16 cellular contexts compared by ENCODE assay signal in genomic region chr17:1019451-1019850, GRCh38. TPM values are rescaled to one million over a fixed set of nuclear protein-coding genes. Genes with fewer than 3 reads are reported as not detected.
A peak's percentile ranks its signal among the peaks of the same experiment; 100 is the strongest.
DNase-seq lines count a peak whose midpoint lies in the region; ATAC-seq, FAIRE-seq and TF ChIP-seq lines count a peak whose summit lies in the region.
"Had no signal": no experiment of that assay in that cellular context is flagged by ENCODE, and none has a peak within 500 bp of the region (broad histone marks: within the 10 kb centered on the region; RNA-seq: fewer than 3 reads in every experiment).

No MANE protein-coding gene starts in this region.

- no peak for TF ChIP-seq RAD21 in HepG2 (CRISPR knock-in tag; IDR thresholded peaks at IDR 0.05)

- TF ChIP-seq POLR2A in HepG2 (IDR thresholded peaks at IDR 0.05; ENCODE audit: insufficient read depth in 1 of 2, low read depth in 2 of 2, low read length in 2 of 2) = no peak

- H3K27ac Mint-ChIP-seq in CD4-positive, alpha-beta memory T cell = no peak overlapping the region
- H3K27ac Mint-ChIP-seq: activated CD8-positive, alpha-beta memory T cell treated with anti-CD3 and anti-CD28 coated beads, Interleukin-2, amount 10 ng/mL, durations not matched to agents 7 days and 5 days; activated naive CD8-positive, alpha-beta T cell treated with anti-CD3 and anti-CD28 coated beads for 36 hours had no signal

- H3K9ac ChIP-seq in endocrine pancreas (ENCODE audit: control insufficient read depth, insufficient read depth, low read length) = peak overlapping the region; percentile 62
- no peak overlapping the region for H3K9ac ChIP-seq in HepG2 (ENCODE audit: insufficient read depth, low read depth, low read length)

- BruUV-seq in HepG2 (replicated peaks; lab: Mats Ljungman, UMichigan) = no TSS peak

- WGBS in lung, 2 donors = 60 to 70% methylated on average over 10 of the region's 10 CpGs
- 34 to 48% (median 44%) methylated on average over 10 of the region's 10 CpGs for WGBS in small intestine, 3 donors
- WGBS in HepG2 (ENCODE audit: low lambda C conversion rate) = 78% methylated on average over 6 of the region's 10 CpGs

- H3K36me3 Mint-ChIP-seq in CD4-positive, alpha-beta memory T cell = peaks cover 7 to 13% of the 10 kb centered on the region in 2 donors
- H3K36me3 Mint-ChIP-seq: activated CD8-positive, alpha-beta memory T cell treated with anti-CD3 and anti-CD28 coated beads, Interleukin-2, amount 10 ng/mL, durations not matched to agents 7 days and 5 days; activated naive CD8-positive, alpha-beta T cell treated with anti-CD3 and anti-CD28 coated beads for 36 hours had no signal

- H3K4me3 Mint-ChIP-seq in CD4-positive, alpha-beta memory T cell = no peak overlapping the region
- H3K4me3 Mint-ChIP-seq: activated CD8-positive, alpha-beta memory T cell treated with anti-CD3 and anti-CD28 coated beads, Interleukin-2, amount 10 ng/mL, durations not matched to agents 7 days and 5 days; activated naive CD8-positive, alpha-beta T cell treated with anti-CD3 and anti-CD28 coated beads for 36 hours; CD4-positive, CD25-positive, alpha-beta regulatory T cell had no signal

- no peaks in the 10 kb centered on the region for H3K9me3 Mint-ChIP-seq in CD4-positive, alpha-beta memory T cell
- H3K9me3 Mint-ChIP-seq: activated naive CD8-positive, alpha-beta T cell treated with anti-CD3 and anti-CD28 coated beads for 36 hours; CD4-positive, CD25-positive, alpha-beta regulatory T cell had no signal

- no peaks in the 10 kb centered on the region for H3K36me3 ChIP-seq in endocrine pancreas (ENCODE audit: control insufficient read depth, insufficient read depth, low read length)
- peaks cover 0 to 25% of the 10 kb centered on the region in 2 donors for H3K36me3 ChIP-seq in lung (ENCODE audit: control insufficient read depth in 2 of 2, insufficient read depth in 2 of 2, low read length in 2 of 2)
- peaks cover 3% of the 10 kb centered on the region in 2 donors for H3K36me3 ChIP-seq in small intestine (ENCODE audit: control insufficient read depth in 2 of 2, insufficient read depth in 2 of 2, low read length in 2 of 2)
- no peaks in the 10 kb centered on the region for H3K36me3 ChIP-seq in HepG2 (replicated peaks in 1 of 2; ENCODE audit: control insufficient read depth in 1 of 2, insufficient read depth in 2 of 2, low read length in 2 of 2)
- H3K36me3 ChIP-seq in CD4-positive, alpha-beta memory T cell (ENCODE audit: insufficient read depth, low read length) = no peaks in the 10 kb centered on the region
- H3K36me3 ChIP-seq: ovary had no signal

- H3K4me2 ChIP-seq in HepG2 (ENCODE audit: low read depth, low read length) = no peak overlapping the region

- no peak overlapping the region for H2AFZ ChIP-seq in HepG2 (ENCODE audit: low read length)

- H3K27ac ChIP-seq in angular gyrus (ENCODE audit: low read depth, low read length) = peak overlapping the region; percentile 81
- H3K27ac ChIP-seq in lung (ENCODE audit: low read depth in 1 of 2, low read length in 1 of 2) = peak overlapping the region; percentile 4 to 88
- peak overlapping the region in 1 of 2 donors; percentile 60 for H3K27ac ChIP-seq in small intestine (ENCODE audit: low read depth in 1 of 2, low read length in 1 of 2)
- H3K27ac ChIP-seq in HepG2 (ENCODE audit: extremely low read length, insufficient read depth, low read length) = no peak overlapping the region
- H3K27ac ChIP-seq in CD4-positive, alpha-beta memory T cell (ENCODE audit: low read depth, low read length) = no peak overlapping the region
- H3K27ac ChIP-seq: VCaP had no signal

- no peaks in the 10 kb centered on the region for H3K79me2 ChIP-seq in HepG2 (ENCODE audit: insufficient read depth, low read length)

- no peak for TF ChIP-seq CTCF in lung (IDR thresholded peaks at IDR 0.05; ENCODE audit: control extremely low read depth, extremely low read depth)
- no peak for TF ChIP-seq CTCF in HepG2 (CRISPR knock-in tag; IDR thresholded peaks at IDR 0.05)

- CTCF ChIA-PET in HepG2 (lab: Yijun Ruan, JAX; ENCODE audit: low intra/inter-chr PET ratio, low total read pairs) = no interaction called here
- CTCF ChIA-PET in CD4-positive, alpha-beta memory T cell (lab: Charles Lee; ENCODE audit: partially characterized antibody) = no interaction called here

- DNase-seq in lung (ENCODE audit: low spot score) = no peak
- DNase-seq in small intestine = peak; percentile 44
- no peak for DNase-seq in HepG2 (ENCODE audit: low spot score)
- no peak for DNase-seq in CD4-positive, alpha-beta memory T cell
- DNase-seq: activated CD8-positive, alpha-beta memory T cell treated with anti-CD3 and anti-CD28 coated beads, Interleukin-2, amount 10 ng/mL, durations not matched to agents 7 days and 5 days; activated naive CD8-positive, alpha-beta T cell treated with anti-CD3 and anti-CD28 coated beads for 36 hours; CD4-positive, CD25-positive, alpha-beta regulatory T cell; NCI-H187; NCI-H526 treated with DMSO at 0.1 percent for 48 hours; ovary; stimulated activated CD4-positive, alpha-beta T cell treated with anti-CD3 and anti-CD28 coated beads, Interleukin-15, amount 100 ng/mL, for 24 hours had no signal

- FAIRE-seq in small intestine (lab: Jason Lieb, UNC) (no peak), HepG2 (lab: Jason Lieb, UNC) (no peak)

- H3K4me1 ChIP-seq in endocrine pancreas (ENCODE audit: control insufficient read depth, insufficient read depth, low read length) = no peaks in the 10 kb centered on the region
- peaks cover 0 to 9% of the 10 kb centered on the region in 2 donors for H3K4me1 ChIP-seq in lung (ENCODE audit: control insufficient read depth in 2 of 2, insufficient read depth in 2 of 2, low read length in 2 of 2)
- H3K4me1 ChIP-seq in small intestine (ENCODE audit: control insufficient read depth in 2 of 2, insufficient read depth in 1 of 2, low read depth in 1 of 2, low read length in 1 of 2) = no peaks in the 10 kb centered on the region
- H3K4me1 ChIP-seq in HepG2 (ENCODE audit: insufficient read depth, low read length) = peaks cover 7% of the 10 kb centered on the region
- H3K4me1 ChIP-seq in CD4-positive, alpha-beta memory T cell (ENCODE audit: insufficient read depth, low read length) = no peaks in the 10 kb centered on the region

- no peaks in the 10 kb centered on the region for H3K27me3 ChIP-seq in endocrine pancreas (ENCODE audit: control insufficient read depth, insufficient read depth, low read length)
- no peaks in the 10 kb centered on the region for H3K27me3 ChIP-seq in lung (ENCODE audit: control insufficient read depth, insufficient read depth)
- no peaks in the 10 kb centered on the region for H3K27me3 ChIP-seq in small intestine (ENCODE audit: control insufficient read depth in 2 of 2, insufficient read depth in 2 of 2, low read length in 2 of 2)
- H3K27me3 ChIP-seq in HepG2 (ENCODE audit: control insufficient read depth in 1 of 2, insufficient read depth in 2 of 2, low read length in 2 of 2) = no peaks in the 10 kb centered on the region
- H3K27me3 ChIP-seq in CD4-positive, alpha-beta memory T cell (ENCODE audit: insufficient read depth, low read length) = no peaks in the 10 kb centered on the region
- H3K27me3 ChIP-seq: ovary had no signal

- ATAC-seq in lung (ENCODE audit: insufficient read depth, low FRiP score) = no peak
- ATAC-seq in SK-N-SH treated with all-trans-retinoic acid at 6 μM for 48 hours = no peak
- ATAC-seq in HepG2 = no peak
- ATAC-seq in GM21367 (IDR thresholded peaks at IDR 0.05; ENCODE audit: unreplicated experiment) = no peak
- ATAC-seq: activated CD8-positive, alpha-beta memory T cell treated with anti-CD3 and anti-CD28 coated beads, Interleukin-2, amount 10 ng/mL, durations not matched to agents 7 days and 5 days had no signal

- intact Hi-C loops in HepG2 (cut with micrococcal nuclease; ENCODE audit: unreplicated experiment) = no loop called here
- intact Hi-C loops in CD4-positive, alpha-beta memory T cell (cut with micrococcal nuclease) = no loop called here

- no peaks in the 10 kb centered on the region for H4K20me1 ChIP-seq in HepG2 (ENCODE audit: insufficient read depth, low read length)

- H3K4me1 Mint-ChIP-seq in CD4-positive, alpha-beta memory T cell = peaks cover 0 to 4% (median 4%) of the 10 kb centered on the region in 4 donors
- H3K4me1 Mint-ChIP-seq: activated CD8-positive, alpha-beta memory T cell treated with anti-CD3 and anti-CD28 coated beads, Interleukin-2, amount 10 ng/mL, durations not matched to agents 7 days and 5 days; activated naive CD8-positive, alpha-beta T cell treated with anti-CD3 and anti-CD28 coated beads for 36 hours; CD4-positive, CD25-positive, alpha-beta regulatory T cell had no signal

- POLR2A ChIA-PET in HepG2 (lab: Yijun Ruan, JAX) = no interaction called here
- POLR2A ChIA-PET in CD4-positive, alpha-beta memory T cell (lab: Charles Lee; ENCODE audit: partially characterized antibody) = no interaction called here

- H3K27me3 Mint-ChIP-seq in CD4-positive, alpha-beta memory T cell = no peaks in the 10 kb centered on the region
- H3K27me3 Mint-ChIP-seq: activated CD8-positive, alpha-beta memory T cell treated with anti-CD3 and anti-CD28 coated beads, Interleukin-2, amount 10 ng/mL, durations not matched to agents 7 days and 5 days; activated naive CD8-positive, alpha-beta T cell treated with anti-CD3 and anti-CD28 coated beads for 36 hours; CD4-positive, CD25-positive, alpha-beta regulatory T cell had no signal

- no peaks in the 10 kb centered on the region for H3K9me3 ChIP-seq in endocrine pancreas (ENCODE audit: control insufficient read depth, low read length)
- H3K9me3 ChIP-seq in lung (ENCODE audit: control insufficient read depth in 2 of 2, insufficient read depth in 1 of 2, low read length in 1 of 2) = peaks cover 0 to 2% of the 10 kb centered on the region in 2 donors
- no peaks in the 10 kb centered on the region for H3K9me3 ChIP-seq in small intestine (ENCODE audit: control insufficient read depth, low read depth)
- H3K9me3 ChIP-seq in HepG2 (ENCODE audit: low read length) = no peaks in the 10 kb centered on the region
- H3K9me3 ChIP-seq in CD4-positive, alpha-beta memory T cell (ENCODE audit: control insufficient read depth in 1 of 2, low read length in 2 of 2) = no peaks in the 10 kb centered on the region
- H3K9me3 ChIP-seq: ovary had no signal

- H3K4me3 ChIP-seq in endocrine pancreas (ENCODE audit: control insufficient read depth, insufficient read depth, low read length) = no peak overlapping the region
- no peak overlapping the region for H3K4me3 ChIP-seq in lung
- no peak overlapping the region for H3K4me3 ChIP-seq in small intestine (ENCODE audit: low read depth in 1 of 2, low read length in 2 of 2)
- no peak overlapping the region for H3K4me3 ChIP-seq in HepG2 (replicated peaks in 1 of 3; ENCODE audit: insufficient read depth in 1 of 3, low read depth in 2 of 3, low read length in 3 of 3)
- H3K4me3 ChIP-seq in CD4-positive, alpha-beta memory T cell (ENCODE audit: low read length in 2 of 2) = no peak overlapping the region
- H3K4me3 ChIP-seq: ovary had no signal

- no peak for TF ChIP-seq EP300 in HepG2 (IDR thresholded peaks at IDR 0.05; ENCODE audit: low read depth in 2 of 2, low read length in 2 of 2)
- TF ChIP-seq EP300 in HepG2 (CRISPR knock-in tag; IDR thresholded peaks at IDR 0.05; ENCODE audit: borderline replicate concordance) = no peak

- in situ Hi-C loops in HepG2 (cut with HindIII; ENCODE audit: extremely low pct_ligation_motif_present, low pct_unique_long_range_greater_than_20kb) = no loop called here

RNA-seq across cellular contexts. Expression of gene TIMM22, which starts 22.5 kb away (rescaled TPM):
- total RNA-seq in lung (10 to 100 TPM; 11.3 to 12.2 TPM), HepG2 (2016; rRNA removed; fragmentation: Illumina TruSeq; extraction: Trizol) (15.5 and 16.3 TPM in 2 replicates)
- polyA plus RNA-seq in lung (1 to 10 TPM; 7.2 to 8.4 TPM), small intestine (1 to 10 TPM; 6.9 to 8.5 (median 7.6) TPM), HepG2 (2011; rRNA removed) (5.9 and 6.2 TPM in 2 replicates)
- total RNA-seq in HepG2 (2016; cell fraction: cytosol; rRNA removed; fragmentation: Illumina TruSeq; extraction: Trizol; ENCODE audit: low read depth) = 4.9 and 5.4 TPM in 2 replicates
- total RNA-seq in HepG2 (2016; cell fraction: insoluble cytoplasmic fraction; rRNA removed; fragmentation: Illumina TruSeq; extraction: Trizol) = 15.6 and 15.9 TPM in 2 replicates
- total RNA-seq in HepG2 (2016; cell fraction: membrane; rRNA removed; fragmentation: Illumina TruSeq; extraction: Trizol) = 11.2 and 11.4 TPM in 2 replicates
- 10.4 and 11.1 TPM in 2 replicates for total RNA-seq in HepG2 (2016; cell fraction: nucleus; rRNA removed; fragmentation: Illumina TruSeq; extraction: Trizol)
- 7.1 and 7.6 TPM in 2 replicates for polyA plus RNA-seq in HepG2 (2011; cell fraction: cytosol; rRNA removed)
- polyA plus RNA-seq in HepG2 (2011; cell fraction: nucleus; rRNA removed) = 6.4 and 7.1 TPM in 2 replicates
- 6.3 and 7.0 TPM in 2 replicates for polyA plus RNA-seq in HepG2 (2012)
- polyA plus RNA-seq in HepG2 (2016; cell fraction: cytosol; fragmentation: Illumina TruSeq; extraction: Trizol; ENCODE audit: low read depth) = 4.7 and 4.8 TPM in 2 replicates
- polyA plus RNA-seq in HepG2 (2016; cell fraction: insoluble cytoplasmic fraction; fragmentation: Illumina TruSeq; extraction: Trizol; ENCODE audit: low read depth) = 15.5 and 17.0 TPM in 2 replicates
- 8.7 and 9.5 TPM in 2 replicates for polyA plus RNA-seq in HepG2 (2016; cell fraction: membrane; fragmentation: Illumina TruSeq; extraction: Trizol; ENCODE audit: low read depth)
- polyA plus RNA-seq in HepG2 (2016; cell fraction: nucleus; fragmentation: Illumina TruSeq; extraction: Trizol; ENCODE audit: insufficient read depth, low read depth) = 13.9 and 14.1 TPM in 2 replicates
- polyA minus RNA-seq in HepG2 (2011; rRNA and poly(A)+ RNA removed; ENCODE audit: low replicate concordance) = 13.7 and 22.2 TPM in 2 replicates
- polyA minus RNA-seq in HepG2 (2011; cell fraction: cytosol; rRNA and poly(A)+ RNA removed) = 4.3 and 4.9 TPM in 2 replicates
- polyA minus RNA-seq in HepG2 (2011; cell fraction: nucleus; rRNA and poly(A)+ RNA removed) = 19.9 and 20.0 TPM in 2 replicates
- total RNA-seq in CD4-positive, alpha-beta memory T cell = 10 to 100 TPM; 12.3 to 13.2 TPM
- polyA plus RNA-seq in CD4-positive, alpha-beta memory T cell = 10 to 100 TPM; 23.0 to 26.3 TPM

RNA-seq across cellular contexts. Expression of gene NXN, which starts 39.9 kb away (rescaled TPM):
- 10 to 100 TPM; 49.3 to 57.7 TPM for total RNA-seq in lung
- polyA plus RNA-seq in lung = 10 to 100 TPM; 17.6 to 30.5 TPM
- 10 to 100 TPM in 1 of 3 donors, 1 to 10 TPM in 2; 2.2 to 12.5 (median 6.2) TPM for polyA plus RNA-seq in small intestine
- 21.3 and 22.2 TPM in 2 replicates for total RNA-seq in HepG2 (2016; rRNA removed; fragmentation: Illumina TruSeq; extraction: Trizol)
- total RNA-seq in HepG2 (2016; cell fraction: cytosol; rRNA removed; fragmentation: Illumina TruSeq; extraction: Trizol; ENCODE audit: low read depth) = 13.3 and 13.9 TPM in 2 replicates
- total RNA-seq in HepG2 (2016; cell fraction: insoluble cytoplasmic fraction; rRNA removed; fragmentation: Illumina TruSeq; extraction: Trizol) = 16.8 and 27.5 TPM in 2 replicates
- total RNA-seq in HepG2 (2016; cell fraction: membrane; rRNA removed; fragmentation: Illumina TruSeq; extraction: Trizol) = 21.1 and 21.3 TPM in 2 replicates
- 15.4 and 15.6 TPM in 2 replicates for total RNA-seq in HepG2 (2016; cell fraction: nucleus; rRNA removed; fragmentation: Illumina TruSeq; extraction: Trizol)
- polyA plus RNA-seq in HepG2 (2011; rRNA removed) = 22.3 and 24.3 TPM in 2 replicates
- polyA plus RNA-seq in HepG2 (2011; cell fraction: cytosol; rRNA removed) = 21.0 and 28.9 TPM in 2 replicates
- polyA plus RNA-seq in HepG2 (2011; cell fraction: nucleus; rRNA removed) = 17.8 and 20.8 TPM in 2 replicates
- 14.8 and 16.8 TPM in 2 replicates for polyA plus RNA-seq in HepG2 (2012)
- 11.0 and 11.8 TPM in 2 replicates for polyA plus RNA-seq in HepG2 (2016; cell fraction: cytosol; fragmentation: Illumina TruSeq; extraction: Trizol; ENCODE audit: low read depth)
- polyA plus RNA-seq in HepG2 (2016; cell fraction: insoluble cytoplasmic fraction; fragmentation: Illumina TruSeq; extraction: Trizol; ENCODE audit: low read depth) = 23.0 and 33.6 TPM in 2 replicates
- 21.3 and 21.9 TPM in 2 replicates for polyA plus RNA-seq in HepG2 (2016; cell fraction: membrane; fragmentation: Illumina TruSeq; extraction: Trizol; ENCODE audit: low read depth)
- polyA plus RNA-seq in HepG2 (2016; cell fraction: nucleus; fragmentation: Illumina TruSeq; extraction: Trizol; ENCODE audit: insufficient read depth, low read depth) = 24.4 and 29.9 TPM in 2 replicates
- polyA minus RNA-seq in HepG2 (2011; rRNA and poly(A)+ RNA removed; ENCODE audit: low replicate concordance) = 9.8 and 67.1 TPM in 2 replicates
- 23.8 and 25.1 TPM in 2 replicates for polyA minus RNA-seq in HepG2 (2011; cell fraction: cytosol; rRNA and poly(A)+ RNA removed)
- 16.8 and 18.4 TPM in 2 replicates for polyA minus RNA-seq in HepG2 (2011; cell fraction: nucleus; rRNA and poly(A)+ RNA removed)
- total RNA-seq in CD4-positive, alpha-beta memory T cell = 1 to 10 TPM in 1 of 2 experiments, under 1 TPM in 1; 0.55 to 1.5 TPM
- 1 to 10 TPM; 2.3 to 2.7 TPM for polyA plus RNA-seq in CD4-positive, alpha-beta memory T cell

Comparison
In these comparisons a context has a peak if more than half of its experiments do, and no peak if none do; other contexts are left out.
1. H3K27ac ChIP-seq: peak in angular gyrus (single experiment) and lung (2 of 2); none in HepG2 (single experiment) and CD4-positive, alpha-beta memory T cell (single experiment).